ENCODE assay signal across 9 cellular contexts in the genomic region with DNA sequence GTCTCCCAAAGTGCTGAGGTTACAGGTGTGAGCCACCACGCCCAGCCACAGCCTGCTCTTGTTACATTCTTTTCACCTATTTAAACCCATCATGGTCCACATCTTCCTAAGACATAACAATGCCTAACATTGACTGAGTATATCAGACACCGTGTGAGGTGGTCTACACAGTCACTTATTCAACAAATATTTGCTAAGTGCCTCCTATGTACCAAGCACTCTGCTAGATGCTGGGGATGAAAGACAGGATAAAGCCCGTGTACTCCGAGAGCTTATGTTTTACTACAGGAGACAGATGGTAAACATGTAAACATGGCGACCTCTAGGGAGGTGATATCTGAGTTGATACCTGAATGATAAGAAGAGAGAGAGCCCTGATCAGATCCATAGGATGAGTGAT.
DNase-seq lines count a peak whose midpoint lies in the region; ATAC-seq and TF ChIP-seq lines count a peak whose summit lies in the region.
"Had no signal": no experiment of that assay in that cellular context is flagged by ENCODE, and none has a peak within 500 bp of the region (broad histone marks: within the 10 kb centered on the region; RNA-seq: fewer than 3 reads in every experiment).

No MANE protein-coding gene starts in this region.

- H3K9me3 ChIP-seq in OCI-LY1 (ENCODE audit: low read length), result no peaks in the 10 kb centered on the region

- no peaks in the 10 kb centered on the region for H3K9me2 ChIP-seq in OCI-LY1 (ENCODE audit: low read depth, low read length)

- H3K27me3 ChIP-seq in OCI-LY1 (ENCODE audit: insufficient read depth, low read length), result no peaks in the 10 kb centered on the region

- no peaks in the 10 kb centered on the region for H3K27me3 Mint-ChIP-seq in stimulated activated naive B cell treated with anti-CD40 and anti-IgM and Interleukin-4, amounts not matched to agents 10 μg/mL and 1 μg/mL and 100 μg/mL, for 72 hours

- H3K4me1 Mint-ChIP-seq in stimulated activated naive B cell treated with anti-CD40 and anti-IgM and Interleukin-4, amounts not matched to agents 10 μg/mL and 1 μg/mL and 100 μg/mL, for 72 hours, result peaks cover 67 to 96% of the 10 kb centered on the region in 2 donors

- DNase-seq in NCI-H345 (lab: John Stamatoyannopoulos, UW), result peak; percentile 48
- no peak for DNase-seq in NCI-H345 treated with DMSO at 0.1 percent for 48 hours (lab: John Stamatoyannopoulos, UW; ENCODE audit: unreplicated experiment)
- DNase-seq in coronary artery (ENCODE audit: low spot score), result no peak
- no peak for DNase-seq in stimulated activated naive B cell treated with anti-CD40 and anti-IgM and Interleukin-4, amounts not matched to agents 10 μg/mL and 1 μg/mL and 100 μg/mL, for 72 hours
- DNase-seq in activated gamma-delta T cell treated with Interleukin-2 at 50 U/mL for 16 hours, result no peak
- no peak for DNase-seq in RPMI8226

- H3K4me2 ChIP-seq in OCI-LY1 (ENCODE audit: low read length), result no peak overlapping the region; the same call in 1 of the 2 replicates

- no peak for ATAC-seq in stimulated activated naive B cell treated with anti-CD40 and anti-IgM and Interleukin-4, amounts not matched to agents 10 μg/mL and 1 μg/mL and 100 μg/mL, for 72 hours (replicated peaks)
- no peak for ATAC-seq in GM19324 (IDR thresholded peaks at IDR 0.05; ENCODE audit: low FRiP score, unreplicated experiment)

- no peak overlapping the region for H2AFZ ChIP-seq in OCI-LY1 (ENCODE audit: low read length)

- peak overlapping the region; percentile 11 to 26 for H3K4me3 Mint-ChIP-seq in stimulated activated naive B cell treated with anti-CD40 and anti-IgM and Interleukin-4, amounts not matched to agents 10 μg/mL and 1 μg/mL and 100 μg/mL, for 72 hours
- H3K4me3 Mint-ChIP-seq: mesothelial cell of epicardium had no signal

- H3K9me3 Mint-ChIP-seq in stimulated activated naive B cell treated with anti-CD40 and anti-IgM and Interleukin-4, amounts not matched to agents 10 μg/mL and 1 μg/mL and 100 μg/mL, for 72 hours, result no peaks in the 10 kb centered on the region
- H3K9me3 Mint-ChIP-seq: mesothelial cell of epicardium had no signal

- no peaks in the 10 kb centered on the region for H4K20me1 ChIP-seq in OCI-LY1 (ENCODE audit: insufficient read depth, low read length)

- H3K36me3 ChIP-seq in OCI-LY1 (ENCODE audit: insufficient read depth, low read length), result peaks cover 67% of the 10 kb centered on the region

- 0 out of 2 replicates have a peak, but pooled peaks cover 3% of the 10 kb centered on the region for H3F3A ChIP-seq in OCI-LY1 (ENCODE audit: insufficient read depth, low read length)

- H3K4me1 ChIP-seq in OCI-LY1 (ENCODE audit: insufficient read depth, low read length, severe bottlenecking), result peaks cover 95% of the 10 kb centered on the region

- no peak overlapping the region for H3K4me3 ChIP-seq in OCI-LY1 (ENCODE audit: low read depth, low read length, poor library complexity, severe bottlenecking)
- H3K4me3 ChIP-seq in coronary artery, result no peak overlapping the region

- H3K27ac Mint-ChIP-seq in stimulated activated naive B cell treated with anti-CD40 and anti-IgM and Interleukin-4, amounts not matched to agents 10 μg/mL and 1 μg/mL and 100 μg/mL, for 72 hours, result peak overlapping the region; percentile 56

- no peak overlapping the region; the same call in 1 of the 2 replicates for H3K9ac ChIP-seq in OCI-LY1 (ENCODE audit: low read length)

- no peak for TF ChIP-seq CTCF in OCI-LY1 (IDR thresholded peaks at IDR 0.05; ENCODE audit: low read length)
- no peak for TF ChIP-seq CTCF in coronary artery (IDR thresholded peaks at IDR 0.05)

- peak overlapping the region; percentile 96 for H3K27ac ChIP-seq in OCI-LY1 (ENCODE audit: low read depth, low read length, poor library complexity, severe bottlenecking)
- H3K27ac ChIP-seq in coronary artery, result peak overlapping the region; percentile 95 to 96

- H3K79me2 ChIP-seq in OCI-LY1 (ENCODE audit: insufficient read depth, low read length), result peaks cover 14% of the 10 kb centered on the region

- peaks cover 54 to 71% of the 10 kb centered on the region in 2 donors for H3K36me3 Mint-ChIP-seq in stimulated activated naive B cell treated with anti-CD40 and anti-IgM and Interleukin-4, amounts not matched to agents 10 μg/mL and 1 μg/mL and 100 μg/mL, for 72 hours
